In genomic region chr11:1876361-1877063, GRCh38 we compare ENCODE assay signal across 1 cellular context.
TF ChIP-seq lines count a peak whose summit lies in the region.

No MANE protein-coding gene starts in this region.

TF ChIP-seq in H1, 55 proteins besides CTCF, POLR2A, EP300 and RAD21:
- TF ChIP-seq JUND (IDR thresholded peaks at IDR 0.05; ENCODE audit: low read length) (no peak), GABPA (IDR thresholded peaks at IDR 0.05; ENCODE audit: borderline replicate concordance, insufficient read depth, low read length) (peak; percentile 27; the same call in 1 of the 2 replicates)
